Comparison of ENCODE assay signal across 11 cellular contexts in genomic region chrX:136214551-136214950, GRCh38. TPM values are rescaled to one million over a fixed set of nuclear protein-coding genes. Genes with fewer than 3 reads are reported as not detected.
DNase-seq lines count a peak whose midpoint lies in the region; ATAC-seq and TF ChIP-seq lines count a peak whose summit lies in the region.
"Had no signal": no experiment of that assay in that cellular context is flagged by ENCODE, and none has a peak within 500 bp of the region (broad histone marks: within the 10 kb centered on the region; RNA-seq: fewer than 3 reads in every experiment).

No MANE protein-coding gene starts in this region.

- H3K36me3 ChIP-seq in MG63: peaks cover 23% of the 10 kb centered on the region

- no peak overlapping the region for H3K4me3 ChIP-seq in AG09309 (ENCODE audit: control insufficient read depth, low read depth, low read length)
- no peak overlapping the region for H3K4me3 ChIP-seq in MG63
- no peak overlapping the region for H3K4me3 ChIP-seq in epithelial cell of proximal tubule (ENCODE audit: low read depth, low read length)
- H3K4me3 ChIP-seq: lower lobe of right lung had no signal

- TF ChIP-seq CTCF in AG09309 (IDR thresholded peaks at IDR 0.05; ENCODE audit: control insufficient read depth, insufficient read depth, low read depth, low read length, missing control alignments) (no peak), epithelial cell of proximal tubule (conservative IDR thresholded peaks at IDR 0.05; ENCODE audit: low read depth, low read length) (no peak)

- ATAC-seq in GM19035 (IDR thresholded peaks at IDR 0.05; ENCODE audit: unreplicated experiment): no peak

- DNase-seq in AG09309 (ENCODE audit: low read depth) (peak; percentile 59), MG63 (peak; percentile 66), epithelial cell of proximal tubule (ENCODE audit: low read depth) (peak; percentile 84), non-pigmented ciliary epithelial cell (ENCODE audit: low read depth) (peak; percentile 49), DMS79 treated with DMSO at 0.1 percent for 48 hours (lab: John Stamatoyannopoulos, UW) (no peak), NCI-H526 (lab: John Stamatoyannopoulos, UW) (no peak), NCI-H1694 (lab: John Stamatoyannopoulos, UW) (no peak)
- DNase-seq: lower lobe of right lung; OCI-M1; stimulated activated CD4-positive, alpha-beta T cell treated with anti-CD3 and anti-CD28 coated beads, Interleukin-2, amount 100 ng/mL, for 24 hours had no signal

- H3K9me3 ChIP-seq in MG63: no peaks in the 10 kb centered on the region
- H3K9me3 ChIP-seq: lower lobe of right lung had no signal

- H3K27me3 ChIP-seq in MG63: no peaks in the 10 kb centered on the region

RNA-seq across cellular contexts. Expression of gene MAP7D3, which starts 36.6 kb away (rescaled TPM):
- 12.1 and 14.3 TPM in 2 replicates for total RNA-seq in MG63 (2014; rRNA removed; shearing (Covaris generic); ENCODE audit: low replicate concordance)
- 10.9 and 18.6 TPM in 2 replicates for total RNA-seq in epithelial cell of proximal tubule

Comparison
In these comparisons a context has a peak if more than half of its experiments do, and no peak if none do; other contexts are left out.
1. DNase-seq: peak in AG09309 (single experiment), MG63 (single experiment), epithelial cell of proximal tubule (single experiment) and non-pigmented ciliary epithelial cell (single experiment); none in DMS79 treated with DMSO at 0.1 percent for 48 hours (single experiment), NCI-H526 (0 of 2) and NCI-H1694 (single experiment).